In the genomic region with DNA sequence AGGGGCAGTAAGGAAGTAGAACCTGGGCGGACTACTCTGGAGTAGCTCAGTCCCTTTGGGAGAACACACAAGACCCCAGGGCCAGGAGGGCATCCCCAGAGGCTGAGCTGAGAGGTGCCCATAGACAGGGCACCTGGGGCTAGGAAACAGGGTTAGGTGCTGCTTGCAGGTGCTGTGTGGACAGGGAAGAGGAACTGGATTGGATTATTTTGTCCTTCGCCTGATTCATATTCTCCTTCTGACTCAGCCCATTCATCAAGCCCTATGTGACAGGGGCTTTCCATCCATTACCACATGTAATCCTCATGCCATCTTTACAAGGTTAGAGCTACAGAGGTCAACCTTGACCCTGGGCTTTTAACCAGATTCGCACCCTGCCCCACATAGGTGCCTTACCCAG, we compare ENCODE assay signal across 1 cellular context.
TF ChIP-seq lines count a peak whose summit lies in the region.

No MANE protein-coding gene starts in this region.

TF ChIP-seq in GM12878, 131 proteins besides CTCF, POLR2A, EP300 and RAD21 (continued from another document and continues in another):
- TF ChIP-seq ZNF622 (IDR thresholded peaks at IDR 0.05): no peak
- TF ChIP-seq BCL11A (IDR thresholded peaks at IDR 0.05; ENCODE audit: low read depth, low read length): peak; percentile 99
- TF ChIP-seq SREBF1 (IDR thresholded peaks at IDR 0.05; ENCODE audit: low read length): no peak
- no peak for TF ChIP-seq HDAC6 (IDR thresholded peaks at IDR 0.05; ENCODE audit: unreplicated experiment)
- TF ChIP-seq CHD2 (IDR thresholded peaks at IDR 0.05; ENCODE audit: borderline replicate concordance, low read depth, low read length): 0 out of 2 replicates have a peak, but pooled peaks have one; percentile 14
- TF ChIP-seq, protein P1, sequence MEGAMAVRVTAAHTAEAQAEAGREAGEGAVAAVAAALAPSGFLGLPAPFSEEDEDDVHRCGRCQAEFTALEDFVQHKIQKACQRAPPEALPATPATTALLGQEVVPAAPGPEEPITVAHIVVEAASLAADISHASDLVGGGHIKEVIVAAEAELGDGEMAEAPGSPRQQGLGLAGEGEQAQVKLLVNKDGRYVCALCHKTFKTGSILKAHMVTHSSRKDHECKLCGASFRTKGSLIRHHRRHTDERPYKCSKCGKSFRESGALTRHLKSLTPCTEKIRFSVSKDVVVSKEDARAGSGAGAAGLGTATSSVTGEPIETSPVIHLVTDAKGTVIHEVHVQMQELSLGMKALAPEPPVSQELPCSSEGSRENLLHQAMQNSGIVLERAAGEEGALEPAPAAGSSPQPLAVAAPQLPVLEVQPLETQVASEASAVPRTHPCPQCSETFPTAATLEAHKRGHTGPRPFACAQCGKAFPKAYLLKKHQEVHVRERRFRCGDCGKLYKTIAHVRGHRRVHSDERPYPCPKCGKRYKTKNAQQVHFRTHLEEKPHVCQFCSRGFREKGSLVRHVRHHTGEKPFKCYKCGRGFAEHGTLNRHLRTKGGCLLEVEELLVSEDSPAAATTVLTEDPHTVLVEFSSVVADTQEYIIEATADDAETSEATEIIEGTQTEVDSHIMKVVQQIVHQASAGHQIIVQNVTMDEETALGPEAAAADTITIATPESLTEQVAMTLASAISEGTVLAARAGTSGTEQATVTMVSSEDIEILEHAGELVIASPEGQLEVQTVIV (IDR thresholded peaks at IDR 0.05; ENCODE audit: borderline replicate concordance, partially characterized antibody): no peak
- TF ChIP-seq, protein P2, sequence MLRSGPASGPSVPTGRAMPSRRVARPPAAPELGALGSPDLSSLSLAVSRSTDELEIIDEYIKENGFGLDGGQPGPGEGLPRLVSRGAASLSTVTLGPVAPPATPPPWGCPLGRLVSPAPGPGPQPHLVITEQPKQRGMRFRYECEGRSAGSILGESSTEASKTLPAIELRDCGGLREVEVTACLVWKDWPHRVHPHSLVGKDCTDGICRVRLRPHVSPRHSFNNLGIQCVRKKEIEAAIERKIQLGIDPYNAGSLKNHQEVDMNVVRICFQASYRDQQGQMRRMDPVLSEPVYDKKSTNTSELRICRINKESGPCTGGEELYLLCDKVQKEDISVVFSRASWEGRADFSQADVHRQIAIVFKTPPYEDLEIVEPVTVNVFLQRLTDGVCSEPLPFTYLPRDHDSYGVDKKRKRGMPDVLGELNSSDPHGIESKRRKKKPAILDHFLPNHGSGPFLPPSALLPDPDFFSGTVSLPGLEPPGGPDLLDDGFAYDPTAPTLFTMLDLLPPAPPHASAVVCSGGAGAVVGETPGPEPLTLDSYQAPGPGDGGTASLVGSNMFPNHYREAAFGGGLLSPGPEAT (IDR thresholded peaks at IDR 0.05; ENCODE audit: low read depth): peak; percentile 98
- peak; percentile 58; the same call in 1 of the 2 replicates for TF ChIP-seq ZNF24 (IDR thresholded peaks at IDR 0.05)
- TF ChIP-seq, protein P3, sequence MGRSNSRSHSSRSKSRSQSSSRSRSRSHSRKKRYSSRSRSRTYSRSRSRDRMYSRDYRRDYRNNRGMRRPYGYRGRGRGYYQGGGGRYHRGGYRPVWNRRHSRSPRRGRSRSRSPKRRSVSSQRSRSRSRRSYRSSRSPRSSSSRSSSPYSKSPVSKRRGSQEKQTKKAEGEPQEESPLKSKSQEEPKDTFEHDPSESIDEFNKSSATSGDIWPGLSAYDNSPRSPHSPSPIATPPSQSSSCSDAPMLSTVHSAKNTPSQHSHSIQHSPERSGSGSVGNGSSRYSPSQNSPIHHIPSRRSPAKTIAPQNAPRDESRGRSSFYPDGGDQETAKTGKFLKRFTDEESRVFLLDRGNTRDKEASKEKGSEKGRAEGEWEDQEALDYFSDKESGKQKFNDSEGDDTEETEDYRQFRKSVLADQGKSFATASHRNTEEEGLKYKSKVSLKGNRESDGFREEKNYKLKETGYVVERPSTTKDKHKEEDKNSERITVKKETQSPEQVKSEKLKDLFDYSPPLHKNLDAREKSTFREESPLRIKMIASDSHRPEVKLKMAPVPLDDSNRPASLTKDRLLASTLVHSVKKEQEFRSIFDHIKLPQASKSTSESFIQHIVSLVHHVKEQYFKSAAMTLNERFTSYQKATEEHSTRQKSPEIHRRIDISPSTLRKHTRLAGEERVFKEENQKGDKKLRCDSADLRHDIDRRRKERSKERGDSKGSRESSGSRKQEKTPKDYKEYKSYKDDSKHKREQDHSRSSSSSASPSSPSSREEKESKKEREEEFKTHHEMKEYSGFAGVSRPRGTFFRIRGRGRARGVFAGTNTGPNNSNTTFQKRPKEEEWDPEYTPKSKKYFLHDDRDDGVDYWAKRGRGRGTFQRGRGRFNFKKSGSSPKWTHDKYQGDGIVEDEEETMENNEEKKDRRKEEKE (IDR thresholded peaks at IDR 0.05): no peak
- TF ChIP-seq, protein P4, sequence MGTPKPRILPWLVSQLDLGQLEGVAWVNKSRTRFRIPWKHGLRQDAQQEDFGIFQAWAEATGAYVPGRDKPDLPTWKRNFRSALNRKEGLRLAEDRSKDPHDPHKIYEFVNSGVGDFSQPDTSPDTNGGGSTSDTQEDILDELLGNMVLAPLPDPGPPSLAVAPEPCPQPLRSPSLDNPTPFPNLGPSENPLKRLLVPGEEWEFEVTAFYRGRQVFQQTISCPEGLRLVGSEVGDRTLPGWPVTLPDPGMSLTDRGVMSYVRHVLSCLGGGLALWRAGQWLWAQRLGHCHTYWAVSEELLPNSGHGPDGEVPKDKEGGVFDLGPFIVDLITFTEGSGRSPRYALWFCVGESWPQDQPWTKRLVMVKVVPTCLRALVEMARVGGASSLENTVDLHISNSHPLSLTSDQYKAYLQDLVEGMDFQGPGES (IDR thresholded peaks at IDR 0.05): no peak
- TF ChIP-seq, protein P5, sequence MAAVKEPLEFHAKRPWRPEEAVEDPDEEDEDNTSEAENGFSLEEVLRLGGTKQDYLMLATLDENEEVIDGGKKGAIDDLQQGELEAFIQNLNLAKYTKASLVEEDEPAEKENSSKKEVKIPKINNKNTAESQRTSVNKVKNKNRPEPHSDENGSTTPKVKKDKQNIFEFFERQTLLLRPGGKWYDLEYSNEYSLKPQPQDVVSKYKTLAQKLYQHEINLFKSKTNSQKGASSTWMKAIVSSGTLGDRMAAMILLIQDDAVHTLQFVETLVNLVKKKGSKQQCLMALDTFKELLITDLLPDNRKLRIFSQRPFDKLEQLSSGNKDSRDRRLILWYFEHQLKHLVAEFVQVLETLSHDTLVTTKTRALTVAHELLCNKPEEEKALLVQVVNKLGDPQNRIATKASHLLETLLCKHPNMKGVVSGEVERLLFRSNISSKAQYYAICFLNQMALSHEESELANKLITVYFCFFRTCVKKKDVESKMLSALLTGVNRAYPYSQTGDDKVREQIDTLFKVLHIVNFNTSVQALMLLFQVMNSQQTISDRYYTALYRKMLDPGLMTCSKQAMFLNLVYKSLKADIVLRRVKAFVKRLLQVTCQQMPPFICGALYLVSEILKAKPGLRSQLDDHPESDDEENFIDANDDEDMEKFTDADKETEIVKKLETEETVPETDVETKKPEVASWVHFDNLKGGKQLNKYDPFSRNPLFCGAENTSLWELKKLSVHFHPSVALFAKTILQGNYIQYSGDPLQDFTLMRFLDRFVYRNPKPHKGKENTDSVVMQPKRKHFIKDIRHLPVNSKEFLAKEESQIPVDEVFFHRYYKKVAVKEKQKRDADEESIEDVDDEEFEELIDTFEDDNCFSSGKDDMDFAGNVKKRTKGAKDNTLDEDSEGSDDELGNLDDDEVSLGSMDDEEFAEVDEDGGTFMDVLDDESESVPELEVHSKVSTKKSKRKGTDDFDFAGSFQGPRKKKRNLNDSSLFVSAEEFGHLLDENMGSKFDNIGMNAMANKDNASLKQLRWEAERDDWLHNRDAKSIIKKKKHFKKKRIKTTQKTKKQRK (IDR thresholded peaks at IDR 0.05; ENCODE audit: low read depth, low read length): no peak
- TF ChIP-seq HCFC1 (IDR thresholded peaks at IDR 0.05; ENCODE audit: low read length): no peak
- peak; percentile 73; the same call in 1 of the 2 replicates for TF ChIP-seq CBFB (IDR thresholded peaks at IDR 0.05; ENCODE audit: low read depth)
- no peak for TF ChIP-seq PAX8 (IDR thresholded peaks at IDR 0.05)
- peak in 1 of 2 experiments; percentile 85; a peak in 2 of 4 replicates for TF ChIP-seq ETV6 (conservative IDR thresholded peaks at IDR 0.05 in 1 of 2, IDR thresholded peaks at IDR 0.05 in 1 of 2; ENCODE audit: borderline replicate concordance in 1 of 2, low read depth in 1 of 2)
- no peak for TF ChIP-seq ZNF274 (IDR thresholded peaks at IDR 0.05; ENCODE audit: insufficient read depth, insufficient read length)
- no peak for TF ChIP-seq SUZ12 (IDR thresholded peaks at IDR 0.05; ENCODE audit: unreplicated experiment)
- TF ChIP-seq BRCA1 (IDR thresholded peaks at IDR 0.05; ENCODE audit: low read depth, low read length): no peak
- no peak for TF ChIP-seq ZZZ3 (IDR thresholded peaks at IDR 0.05; ENCODE audit: control insufficient read depth, insufficient read length, low read depth)
- no peak for TF ChIP-seq HDGF (IDR thresholded peaks at IDR 0.05)
- TF ChIP-seq SMC3 (IDR thresholded peaks at IDR 0.05; ENCODE audit: borderline replicate concordance, low read length): no peak
- no peak for TF ChIP-seq NRF1 (conservative IDR thresholded peaks at IDR 0.05; ENCODE audit: low read depth, low read length)
- peak; percentile 89; the same call in 1 of the 2 replicates for TF ChIP-seq ESRRA (IDR thresholded peaks at IDR 0.05; ENCODE audit: low read length)
- TF ChIP-seq POU2F2 (IDR thresholded peaks at IDR 0.05; ENCODE audit: borderline replicate concordance, low read depth, low read length): peak; percentile 88; the same call in 2 of the 3 replicates
- no peak for TF ChIP-seq SMAD1 (IDR thresholded peaks at IDR 0.05; ENCODE audit: low read depth, partially characterized antibody)
- no peak for TF ChIP-seq SUPT20H (IDR thresholded peaks at IDR 0.05; ENCODE audit: borderline replicate concordance, control insufficient read depth, low read depth, low read length)
- no peak for TF ChIP-seq RCOR1 (conservative IDR thresholded peaks at IDR 0.05; ENCODE audit: low read depth, low read length)
- TF ChIP-seq, protein P6, sequence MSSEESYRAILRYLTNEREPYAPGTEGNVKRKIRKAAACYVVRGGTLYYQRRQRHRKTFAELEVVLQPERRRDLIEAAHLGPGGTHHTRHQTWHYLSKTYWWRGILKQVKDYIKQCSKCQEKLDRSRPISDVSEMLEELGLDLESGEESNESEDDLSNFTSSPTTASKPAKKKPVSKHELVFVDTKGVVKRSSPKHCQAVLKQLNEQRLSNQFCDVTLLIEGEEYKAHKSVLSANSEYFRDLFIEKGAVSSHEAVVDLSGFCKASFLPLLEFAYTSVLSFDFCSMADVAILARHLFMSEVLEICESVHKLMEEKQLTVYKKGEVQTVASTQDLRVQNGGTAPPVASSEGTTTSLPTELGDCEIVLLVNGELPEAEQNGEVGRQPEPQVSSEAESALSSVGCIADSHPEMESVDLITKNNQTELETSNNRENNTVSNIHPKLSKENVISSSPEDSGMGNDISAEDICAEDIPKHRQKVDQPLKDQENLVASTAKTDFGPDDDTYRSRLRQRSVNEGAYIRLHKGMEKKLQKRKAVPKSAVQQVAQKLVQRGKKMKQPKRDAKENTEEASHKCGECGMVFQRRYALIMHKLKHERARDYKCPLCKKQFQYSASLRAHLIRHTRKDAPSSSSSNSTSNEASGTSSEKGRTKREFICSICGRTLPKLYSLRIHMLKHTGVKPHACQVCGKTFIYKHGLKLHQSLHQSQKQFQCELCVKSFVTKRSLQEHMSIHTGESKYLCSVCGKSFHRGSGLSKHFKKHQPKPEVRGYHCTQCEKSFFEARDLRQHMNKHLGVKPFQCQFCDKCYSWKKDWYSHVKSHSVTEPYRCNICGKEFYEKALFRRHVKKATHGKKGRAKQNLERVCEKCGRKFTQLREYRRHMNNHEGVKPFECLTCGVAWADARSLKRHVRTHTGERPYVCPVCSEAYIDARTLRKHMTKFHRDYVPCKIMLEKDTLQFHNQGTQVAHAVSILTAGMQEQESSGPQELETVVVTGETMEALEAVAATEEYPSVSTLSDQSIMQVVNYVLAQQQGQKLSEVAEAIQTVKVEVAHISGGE (CRISPR knock-in tag; IDR thresholded peaks at IDR 0.05): no peak
- no peak for TF ChIP-seq SIX5 (IDR thresholded peaks at IDR 0.05; ENCODE audit: low read depth, low read length, severe bottlenecking)
- TF ChIP-seq ASH2L (IDR thresholded peaks at IDR 0.05; ENCODE audit: borderline replicate concordance, low read depth): no peak
- no peak for TF ChIP-seq LARP7 (IDR thresholded peaks at IDR 0.05)
- TF ChIP-seq SMARCA5 (IDR thresholded peaks at IDR 0.05): no peak
- TF ChIP-seq IKZF1 (conservative IDR thresholded peaks at IDR 0.05): peak; percentile 96
- no peak for TF ChIP-seq WRNIP1 (IDR thresholded peaks at IDR 0.05; ENCODE audit: borderline replicate concordance, low read depth, low read length)
- no peak for TF ChIP-seq MYB (IDR thresholded peaks at IDR 0.05; ENCODE audit: borderline replicate concordance, low read depth, low read length)
- TF ChIP-seq CREB1 (IDR thresholded peaks at IDR 0.05; ENCODE audit: low read depth): no peak
- peak; percentile 88 for TF ChIP-seq TCF3 (IDR thresholded peaks at IDR 0.05; ENCODE audit: borderline replicate concordance, insufficient read depth, low read depth, low read length)
- no peak for TF ChIP-seq SIN3A (IDR thresholded peaks at IDR 0.05; ENCODE audit: low read depth, low read length)
- TF ChIP-seq KDM1A (IDR thresholded peaks at IDR 0.05; ENCODE audit: borderline replicate concordance): no peak
- TF ChIP-seq, protein P7, sequence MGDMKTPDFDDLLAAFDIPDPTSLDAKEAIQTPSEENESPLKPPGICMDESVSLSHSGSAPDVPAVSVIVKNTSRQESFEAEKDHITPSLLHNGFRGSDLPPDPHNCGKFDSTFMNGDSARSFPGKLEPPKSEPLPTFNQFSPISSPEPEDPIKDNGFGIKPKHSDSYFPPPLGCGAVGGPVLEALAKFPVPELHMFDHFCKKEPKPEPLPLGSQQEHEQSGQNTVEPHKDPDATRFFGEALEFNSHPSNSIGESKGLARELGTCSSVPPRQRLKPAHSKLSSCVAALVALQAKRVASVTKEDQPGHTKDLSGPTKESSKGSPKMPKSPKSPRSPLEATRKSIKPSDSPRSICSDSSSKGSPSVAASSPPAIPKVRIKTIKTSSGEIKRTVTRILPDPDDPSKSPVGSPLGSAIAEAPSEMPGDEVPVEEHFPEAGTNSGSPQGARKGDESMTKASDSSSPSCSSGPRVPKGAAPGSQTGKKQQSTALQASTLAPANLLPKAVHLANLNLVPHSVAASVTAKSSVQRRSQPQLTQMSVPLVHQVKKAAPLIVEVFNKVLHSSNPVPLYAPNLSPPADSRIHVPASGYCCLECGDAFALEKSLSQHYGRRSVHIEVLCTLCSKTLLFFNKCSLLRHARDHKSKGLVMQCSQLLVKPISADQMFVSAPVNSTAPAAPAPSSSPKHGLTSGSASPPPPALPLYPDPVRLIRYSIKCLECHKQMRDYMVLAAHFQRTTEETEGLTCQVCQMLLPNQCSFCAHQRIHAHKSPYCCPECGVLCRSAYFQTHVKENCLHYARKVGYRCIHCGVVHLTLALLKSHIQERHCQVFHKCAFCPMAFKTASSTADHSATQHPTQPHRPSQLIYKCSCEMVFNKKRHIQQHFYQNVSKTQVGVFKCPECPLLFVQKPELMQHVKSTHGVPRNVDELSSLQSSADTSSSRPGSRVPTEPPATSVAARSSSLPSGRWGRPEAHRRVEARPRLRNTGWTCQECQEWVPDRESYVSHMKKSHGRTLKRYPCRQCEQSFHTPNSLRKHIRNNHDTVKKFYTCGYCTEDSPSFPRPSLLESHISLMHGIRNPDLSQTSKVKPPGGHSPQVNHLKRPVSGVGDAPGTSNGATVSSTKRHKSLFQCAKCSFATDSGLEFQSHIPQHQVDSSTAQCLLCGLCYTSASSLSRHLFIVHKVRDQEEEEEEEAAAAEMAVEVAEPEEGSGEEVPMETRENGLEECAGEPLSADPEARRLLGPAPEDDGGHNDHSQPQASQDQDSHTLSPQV (IDR thresholded peaks at IDR 0.05): peak; percentile 50; the same call in 1 of the 2 replicates
